1 cellular context compared by ENCODE assay signal in the genomic region with DNA sequence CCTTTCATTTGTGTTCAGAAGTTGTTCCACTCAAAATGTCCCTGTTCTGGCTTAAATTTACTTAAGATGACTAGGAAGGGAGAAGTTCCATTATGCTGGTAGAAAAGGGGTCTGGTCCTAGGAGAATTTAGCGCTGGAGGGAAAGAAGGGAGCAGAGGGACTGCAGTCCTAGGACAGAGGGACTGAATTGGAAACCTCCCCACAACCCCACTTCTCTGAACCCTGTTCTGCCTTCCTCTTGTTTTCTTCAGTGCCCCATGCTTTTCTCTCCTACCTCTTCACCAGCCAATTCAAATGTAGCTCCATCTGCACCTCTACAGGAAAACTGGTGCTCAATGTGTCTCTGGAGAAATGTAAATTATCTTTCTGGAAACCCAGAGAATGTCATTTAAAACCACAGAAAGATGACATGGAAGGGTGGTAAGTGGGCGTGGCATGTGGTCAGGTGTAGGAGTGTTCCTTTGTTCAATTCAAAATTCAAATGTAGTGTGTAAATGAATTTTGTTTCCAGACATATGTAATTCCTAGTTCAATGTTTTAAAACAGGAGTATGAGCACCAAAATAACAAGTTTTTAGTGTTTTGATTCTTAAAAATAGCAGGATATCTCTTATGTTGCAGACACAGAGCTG.
TF ChIP-seq lines count a peak whose summit lies in the region.

No MANE protein-coding gene starts in this region.

TF ChIP-seq in H1, 55 proteins besides CTCF, POLR2A, EP300 and RAD21 (continued from another document):
- TF ChIP-seq, protein P1, sequence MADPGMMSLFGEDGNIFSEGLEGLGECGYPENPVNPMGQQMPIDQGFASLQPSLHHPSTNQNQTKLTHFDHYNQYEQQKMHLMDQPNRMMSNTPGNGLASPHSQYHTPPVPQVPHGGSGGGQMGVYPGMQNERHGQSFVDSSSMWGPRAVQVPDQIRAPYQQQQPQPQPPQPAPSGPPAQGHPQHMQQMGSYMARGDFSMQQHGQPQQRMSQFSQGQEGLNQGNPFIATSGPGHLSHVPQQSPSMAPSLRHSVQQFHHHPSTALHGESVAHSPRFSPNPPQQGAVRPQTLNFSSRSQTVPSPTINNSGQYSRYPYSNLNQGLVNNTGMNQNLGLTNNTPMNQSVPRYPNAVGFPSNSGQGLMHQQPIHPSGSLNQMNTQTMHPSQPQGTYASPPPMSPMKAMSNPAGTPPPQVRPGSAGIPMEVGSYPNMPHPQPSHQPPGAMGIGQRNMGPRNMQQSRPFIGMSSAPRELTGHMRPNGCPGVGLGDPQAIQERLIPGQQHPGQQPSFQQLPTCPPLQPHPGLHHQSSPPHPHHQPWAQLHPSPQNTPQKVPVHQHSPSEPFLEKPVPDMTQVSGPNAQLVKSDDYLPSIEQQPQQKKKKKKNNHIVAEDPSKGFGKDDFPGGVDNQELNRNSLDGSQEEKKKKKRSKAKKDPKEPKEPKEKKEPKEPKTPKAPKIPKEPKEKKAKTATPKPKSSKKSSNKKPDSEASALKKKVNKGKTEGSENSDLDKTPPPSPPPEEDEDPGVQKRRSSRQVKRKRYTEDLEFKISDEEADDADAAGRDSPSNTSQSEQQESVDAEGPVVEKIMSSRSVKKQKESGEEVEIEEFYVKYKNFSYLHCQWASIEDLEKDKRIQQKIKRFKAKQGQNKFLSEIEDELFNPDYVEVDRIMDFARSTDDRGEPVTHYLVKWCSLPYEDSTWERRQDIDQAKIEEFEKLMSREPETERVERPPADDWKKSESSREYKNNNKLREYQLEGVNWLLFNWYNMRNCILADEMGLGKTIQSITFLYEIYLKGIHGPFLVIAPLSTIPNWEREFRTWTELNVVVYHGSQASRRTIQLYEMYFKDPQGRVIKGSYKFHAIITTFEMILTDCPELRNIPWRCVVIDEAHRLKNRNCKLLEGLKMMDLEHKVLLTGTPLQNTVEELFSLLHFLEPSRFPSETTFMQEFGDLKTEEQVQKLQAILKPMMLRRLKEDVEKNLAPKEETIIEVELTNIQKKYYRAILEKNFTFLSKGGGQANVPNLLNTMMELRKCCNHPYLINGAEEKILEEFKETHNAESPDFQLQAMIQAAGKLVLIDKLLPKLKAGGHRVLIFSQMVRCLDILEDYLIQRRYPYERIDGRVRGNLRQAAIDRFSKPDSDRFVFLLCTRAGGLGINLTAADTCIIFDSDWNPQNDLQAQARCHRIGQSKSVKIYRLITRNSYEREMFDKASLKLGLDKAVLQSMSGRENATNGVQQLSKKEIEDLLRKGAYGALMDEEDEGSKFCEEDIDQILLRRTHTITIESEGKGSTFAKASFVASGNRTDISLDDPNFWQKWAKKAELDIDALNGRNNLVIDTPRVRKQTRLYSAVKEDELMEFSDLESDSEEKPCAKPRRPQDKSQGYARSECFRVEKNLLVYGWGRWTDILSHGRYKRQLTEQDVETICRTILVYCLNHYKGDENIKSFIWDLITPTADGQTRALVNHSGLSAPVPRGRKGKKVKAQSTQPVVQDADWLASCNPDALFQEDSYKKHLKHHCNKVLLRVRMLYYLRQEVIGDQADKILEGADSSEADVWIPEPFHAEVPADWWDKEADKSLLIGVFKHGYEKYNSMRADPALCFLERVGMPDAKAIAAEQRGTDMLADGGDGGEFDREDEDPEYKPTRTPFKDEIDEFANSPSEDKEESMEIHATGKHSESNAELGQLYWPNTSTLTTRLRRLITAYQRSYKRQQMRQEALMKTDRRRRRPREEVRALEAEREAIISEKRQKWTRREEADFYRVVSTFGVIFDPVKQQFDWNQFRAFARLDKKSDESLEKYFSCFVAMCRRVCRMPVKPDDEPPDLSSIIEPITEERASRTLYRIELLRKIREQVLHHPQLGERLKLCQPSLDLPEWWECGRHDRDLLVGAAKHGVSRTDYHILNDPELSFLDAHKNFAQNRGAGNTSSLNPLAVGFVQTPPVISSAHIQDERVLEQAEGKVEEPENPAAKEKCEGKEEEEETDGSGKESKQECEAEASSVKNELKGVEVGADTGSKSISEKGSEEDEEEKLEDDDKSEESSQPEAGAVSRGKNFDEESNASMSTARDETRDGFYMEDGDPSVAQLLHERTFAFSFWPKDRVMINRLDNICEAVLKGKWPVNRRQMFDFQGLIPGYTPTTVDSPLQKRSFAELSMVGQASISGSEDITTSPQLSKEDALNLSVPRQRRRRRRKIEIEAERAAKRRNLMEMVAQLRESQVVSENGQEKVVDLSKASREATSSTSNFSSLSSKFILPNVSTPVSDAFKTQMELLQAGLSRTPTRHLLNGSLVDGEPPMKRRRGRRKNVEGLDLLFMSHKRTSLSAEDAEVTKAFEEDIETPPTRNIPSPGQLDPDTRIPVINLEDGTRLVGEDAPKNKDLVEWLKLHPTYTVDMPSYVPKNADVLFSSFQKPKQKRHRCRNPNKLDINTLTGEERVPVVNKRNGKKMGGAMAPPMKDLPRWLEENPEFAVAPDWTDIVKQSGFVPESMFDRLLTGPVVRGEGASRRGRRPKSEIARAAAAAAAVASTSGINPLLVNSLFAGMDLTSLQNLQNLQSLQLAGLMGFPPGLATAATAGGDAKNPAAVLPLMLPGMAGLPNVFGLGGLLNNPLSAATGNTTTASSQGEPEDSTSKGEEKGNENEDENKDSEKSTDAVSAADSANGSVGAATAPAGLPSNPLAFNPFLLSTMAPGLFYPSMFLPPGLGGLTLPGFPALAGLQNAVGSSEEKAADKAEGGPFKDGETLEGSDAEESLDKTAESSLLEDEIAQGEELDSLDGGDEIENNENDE (IDR thresholded peaks at IDR 0.05; ENCODE audit: insufficient replicate concordance, low read length), result no peak
- TF ChIP-seq PHF8 (conservative IDR thresholded peaks at IDR 0.05; ENCODE audit: low read depth, low read length) (no peak), HDAC2 (IDR thresholded peaks at IDR 0.05; ENCODE audit: borderline replicate concordance in 1 of 2, low read depth in 2 of 2, low read length in 2 of 2) (no peak), GTF2F1 (IDR thresholded peaks at IDR 0.05; ENCODE audit: borderline replicate concordance, low read depth, low read length) (no peak), SRF (IDR thresholded peaks at IDR 0.05; ENCODE audit: low read depth, low read length) (no peak), SP4 (IDR thresholded peaks at IDR 0.05; ENCODE audit: low read length) (no peak), CTBP2 (IDR thresholded peaks at IDR 0.05; ENCODE audit: borderline replicate concordance, insufficient read depth, insufficient read length, low read length) (no peak), RNF2 (IDR thresholded peaks at IDR 0.05; ENCODE audit: borderline replicate concordance, low read depth, low read length, missing control alignments, poor library complexity, severe bottlenecking) (no peak)
- TF ChIP-seq, protein P2, sequence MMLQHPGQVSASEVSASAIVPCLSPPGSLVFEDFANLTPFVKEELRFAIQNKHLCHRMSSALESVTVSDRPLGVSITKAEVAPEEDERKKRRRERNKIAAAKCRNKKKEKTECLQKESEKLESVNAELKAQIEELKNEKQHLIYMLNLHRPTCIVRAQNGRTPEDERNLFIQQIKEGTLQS (IDR thresholded peaks at IDR 0.05; ENCODE audit: insufficient read depth, low read depth, low read length), result no peak
- TF ChIP-seq, protein P3, sequence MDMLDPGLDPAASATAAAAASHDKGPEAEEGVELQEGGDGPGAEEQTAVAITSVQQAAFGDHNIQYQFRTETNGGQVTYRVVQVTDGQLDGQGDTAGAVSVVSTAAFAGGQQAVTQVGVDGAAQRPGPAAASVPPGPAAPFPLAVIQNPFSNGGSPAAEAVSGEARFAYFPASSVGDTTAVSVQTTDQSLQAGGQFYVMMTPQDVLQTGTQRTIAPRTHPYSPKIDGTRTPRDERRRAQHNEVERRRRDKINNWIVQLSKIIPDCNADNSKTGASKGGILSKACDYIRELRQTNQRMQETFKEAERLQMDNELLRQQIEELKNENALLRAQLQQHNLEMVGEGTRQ (IDR thresholded peaks at IDR 0.05; ENCODE audit: low read length), result no peak
TF ChIP-seq in H1: peak in this region for 0.
